ENCODE assay signal across 4 cellular contexts in genomic region chr17:56452469-56452868, GRCh38.
TF ChIP-seq lines count a peak whose summit lies in the region.

No MANE protein-coding gene starts in this region.

TF ChIP-seq in A549, 52 proteins besides CTCF, POLR2A, EP300 and RAD21:
- TF ChIP-seq USF2 (IDR thresholded peaks at IDR 0.05) (peak; percentile 73), HES2 (IDR thresholded peaks at IDR 0.05) (no peak)

TF ChIP-seq in Ishikawa, 13 proteins besides CTCF, POLR2A, EP300 and RAD21:
- 0 out of 2 replicates have a peak, but pooled peaks have one; percentile 14 for TF ChIP-seq USF1 (IDR thresholded peaks at IDR 0.05)
- no peak for TF ChIP-seq MAX (IDR thresholded peaks at IDR 0.05)
- TF ChIP-seq TEAD4 (IDR thresholded peaks at IDR 0.05), result no peak

TF ChIP-seq in GM12878, 131 proteins besides CTCF, POLR2A, EP300 and RAD21:
- peak; percentile 20 for TF ChIP-seq USF1 (IDR thresholded peaks at IDR 0.05; ENCODE audit: borderline replicate concordance, extremely low read length, insufficient read depth, low read depth, low read length)
- no peak for TF ChIP-seq NRF1 (conservative IDR thresholded peaks at IDR 0.05; ENCODE audit: low read depth, low read length)
- TF ChIP-seq RAD51 (IDR thresholded peaks at IDR 0.05), result peak; percentile 51

TF ChIP-seq in H1, 55 proteins besides CTCF, POLR2A, EP300 and RAD21:
- TF ChIP-seq USF2 (IDR thresholded peaks at IDR 0.05; ENCODE audit: low read length) (0 out of 2 replicates have a peak, but pooled peaks have one; percentile 12), SIRT6 (IDR thresholded peaks at IDR 0.05; ENCODE audit: low read length) (no peak)
